In the genomic region with DNA sequence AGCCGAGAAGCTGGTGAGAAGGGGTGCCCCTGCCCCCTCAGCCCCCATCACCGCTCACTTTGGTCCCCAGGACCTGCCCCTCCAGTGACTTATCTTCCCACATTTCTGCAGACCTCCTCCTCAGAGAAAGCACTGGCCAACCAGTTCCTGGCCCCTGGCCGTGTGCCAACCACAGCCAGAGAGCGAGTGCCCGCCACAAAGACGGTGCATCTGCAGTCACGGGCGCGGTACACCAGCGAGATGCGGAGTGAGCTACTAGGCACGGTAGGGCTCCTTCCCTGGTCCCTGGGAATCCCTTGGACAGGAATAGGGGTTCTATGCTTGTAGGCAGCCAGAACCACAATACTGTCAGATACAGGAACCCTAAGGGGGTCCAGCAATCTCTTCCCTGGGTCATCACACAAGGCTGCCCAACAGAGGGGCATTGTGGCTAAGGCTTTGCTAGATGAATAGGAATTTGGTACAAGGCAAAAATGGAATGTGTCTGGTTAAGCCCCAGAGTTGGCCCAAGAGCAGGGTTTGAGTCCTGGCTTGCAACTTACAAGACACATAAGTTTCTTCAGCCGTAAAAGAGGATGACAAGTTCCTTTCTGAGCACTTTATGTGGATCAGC, we compare ENCODE assay signal across 8 cellular contexts. TPM values are rescaled to one million over a fixed set of nuclear protein-coding genes. Genes with fewer than 3 reads are reported as not detected.
DNase-seq lines count a peak whose midpoint lies in the region; ATAC-seq, FAIRE-seq and TF ChIP-seq lines count a peak whose summit lies in the region.

No MANE protein-coding gene starts in this region.

- peak overlapping the region; percentile 90 to 99 (median 95) for H3K27ac Mint-ChIP-seq in brain

- H3K9me3 ChIP-seq in A549: no peaks in the 10 kb centered on the region
- H3K9me3 ChIP-seq in HUES48 (ENCODE audit: control insufficient read depth, insufficient read depth, low read length): no peaks in the 10 kb centered on the region
- H3K9me3 ChIP-seq in mucosa of stomach (ENCODE audit: control insufficient read depth, low read length): no peaks in the 10 kb centered on the region

- TF ChIP-seq CTCF in A549 (IDR thresholded peaks at IDR 0.05) (no peak), brain (conservative IDR thresholded peaks at IDR 0.05) (no peak)

- no peak for FAIRE-seq in A549 (lab: Jason Lieb, UNC)

- peak overlapping the region; percentile 60; the same call in 2 of the 3 replicates for H3K4me3 ChIP-seq in A549
- H3K4me3 ChIP-seq in HUES48 (ENCODE audit: low read depth, low read length): peak overlapping the region; percentile 89
- H3K4me3 ChIP-seq in mucosa of stomach (ENCODE audit: low read length): peak overlapping the region; percentile 63

- H3K36me3 Mint-ChIP-seq in brain: peaks cover 42% of the 10 kb centered on the region

- peaks cover 0 to 3% (median 0%) of the 10 kb centered on the region in 5 experiments for H3K9me3 Mint-ChIP-seq in brain

- POLR2A ChIA-PET in A549 (lab: Yijun Ruan, JAX): interaction anchor here (0.6 to 2.1 kb wide), 8 partner anchors 10 to 140 kb away, joined by 3 to 18 read pairs (median 4); a partner anchor contains a TSS

- DNase-seq in A549 (ENCODE audit: low read depth in 1 of 2, low spot score in 1 of 2) (no peak), NCI-H1048 (lab: John Stamatoyannopoulos, UW) (no peak)
- no peak for DNase-seq in stimulated activated CD4-positive, alpha-beta T cell treated with anti-CD3 and anti-CD28 coated beads, Interleukin-2, amount 100 ng/mL, for 48 hours

- CTCF ChIA-PET in A549 (lab: Yijun Ruan, JAX): interaction anchor here (1.4 to 1.6 kb wide), 3 partner anchors 11 to 43 kb away, joined by 3 to 4 read pairs (median 3); no protein-coding TSS in a partner anchor

- H3K4me1 ChIP-seq in A549 (peaks cover 16% of the 10 kb centered on the region), HUES48 (ENCODE audit: control insufficient read depth, insufficient read depth, low read length) (peaks cover 6% of the 10 kb centered on the region), mucosa of stomach (ENCODE audit: control insufficient read depth, insufficient read depth, low read length) (peaks cover 25% of the 10 kb centered on the region)

- H3K4me3 Mint-ChIP-seq in brain: peak overlapping the region; percentile 87 to 97 (median 93)

- TF ChIP-seq EP300 in A549 (IDR thresholded peaks at IDR 0.05): no peak

- no peaks in the 10 kb centered on the region for H3K27me3 Mint-ChIP-seq in brain

- peak overlapping the region; percentile 93 for H3K4me2 ChIP-seq in A549

- H3K27ac ChIP-seq in A549: peak overlapping the region; percentile 97
- peak overlapping the region; percentile 98 for H3K27ac ChIP-seq in HUES48 (ENCODE audit: low read depth, low read length)

- WGBS in A549 (ENCODE audit: missing lambda C conversion rate): 87% methylated on average over 11 of the region's 13 CpGs

- ATAC-seq in A549 (no peak), GM18502 (IDR thresholded peaks at IDR 0.05; ENCODE audit: poor library complexity, unreplicated experiment) (no peak), HG02642 (IDR thresholded peaks at IDR 0.05; ENCODE audit: poor library complexity, unreplicated experiment) (no peak)

- no peak for TF ChIP-seq RAD21 in A549 (conservative IDR thresholded peaks at IDR 0.05 in 1 of 2, IDR thresholded peaks at IDR 0.05 in 1 of 2)

- TF ChIP-seq POLR2A in A549 (IDR thresholded peaks at IDR 0.05; ENCODE audit: low read length): no peak

- H3K27me3 ChIP-seq in HUES48 (ENCODE audit: control insufficient read depth, insufficient read depth, low read length): no peaks in the 10 kb centered on the region
- no peaks in the 10 kb centered on the region for H3K27me3 ChIP-seq in mucosa of stomach (ENCODE audit: control insufficient read depth, insufficient read depth, low read length)

- peaks cover 18% of the 10 kb centered on the region for H3K4me1 Mint-ChIP-seq in brain

- 0 out of 2 replicates have a peak overlapping the region, but pooled peaks have one; percentile 4 for H3K9ac ChIP-seq in HUES48 (ENCODE audit: low read depth, low read length)
- peak overlapping the region; percentile 91 for H3K9ac ChIP-seq in mucosa of stomach (ENCODE audit: low read length)

- peaks cover 20% of the 10 kb centered on the region for H3K36me3 ChIP-seq in HUES48 (ENCODE audit: control insufficient read depth, insufficient read depth, low read length)
- no peaks in the 10 kb centered on the region for H3K36me3 ChIP-seq in mucosa of stomach (ENCODE audit: control insufficient read depth, insufficient read depth, low read length)

TF ChIP-seq in A549, 52 proteins besides CTCF, POLR2A, EP300 and RAD21 (continues in another document):
- TF ChIP-seq, protein P1, sequence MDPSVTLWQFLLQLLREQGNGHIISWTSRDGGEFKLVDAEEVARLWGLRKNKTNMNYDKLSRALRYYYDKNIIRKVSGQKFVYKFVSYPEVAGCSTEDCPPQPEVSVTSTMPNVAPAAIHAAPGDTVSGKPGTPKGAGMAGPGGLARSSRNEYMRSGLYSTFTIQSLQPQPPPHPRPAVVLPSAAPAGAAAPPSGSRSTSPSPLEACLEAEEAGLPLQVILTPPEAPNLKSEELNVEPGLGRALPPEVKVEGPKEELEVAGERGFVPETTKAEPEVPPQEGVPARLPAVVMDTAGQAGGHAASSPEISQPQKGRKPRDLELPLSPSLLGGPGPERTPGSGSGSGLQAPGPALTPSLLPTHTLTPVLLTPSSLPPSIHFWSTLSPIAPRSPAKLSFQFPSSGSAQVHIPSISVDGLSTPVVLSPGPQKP (IDR thresholded peaks at IDR 0.05; ENCODE audit: low read depth, low read length): no peak
- no peak for TF ChIP-seq CBX8 (IDR thresholded peaks at IDR 0.05)
- no peak for TF ChIP-seq CEBPB (IDR thresholded peaks at IDR 0.05)
- TF ChIP-seq FOSB (CRISPR knock-in tag; IDR thresholded peaks at IDR 0.05): no peak
- TF ChIP-seq, protein P2, sequence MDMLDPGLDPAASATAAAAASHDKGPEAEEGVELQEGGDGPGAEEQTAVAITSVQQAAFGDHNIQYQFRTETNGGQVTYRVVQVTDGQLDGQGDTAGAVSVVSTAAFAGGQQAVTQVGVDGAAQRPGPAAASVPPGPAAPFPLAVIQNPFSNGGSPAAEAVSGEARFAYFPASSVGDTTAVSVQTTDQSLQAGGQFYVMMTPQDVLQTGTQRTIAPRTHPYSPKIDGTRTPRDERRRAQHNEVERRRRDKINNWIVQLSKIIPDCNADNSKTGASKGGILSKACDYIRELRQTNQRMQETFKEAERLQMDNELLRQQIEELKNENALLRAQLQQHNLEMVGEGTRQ (IDR thresholded peaks at IDR 0.05): no peak
- no peak for TF ChIP-seq KDM5A (IDR thresholded peaks at IDR 0.05)
- no peak for TF ChIP-seq TFCP2L1 (CRISPR knock-in tag; IDR thresholded peaks at IDR 0.05)
- TF ChIP-seq NPAS2 (CRISPR knock-in tag; IDR thresholded peaks at IDR 0.05; ENCODE audit: borderline replicate concordance): no peak
- TF ChIP-seq, protein P3, sequence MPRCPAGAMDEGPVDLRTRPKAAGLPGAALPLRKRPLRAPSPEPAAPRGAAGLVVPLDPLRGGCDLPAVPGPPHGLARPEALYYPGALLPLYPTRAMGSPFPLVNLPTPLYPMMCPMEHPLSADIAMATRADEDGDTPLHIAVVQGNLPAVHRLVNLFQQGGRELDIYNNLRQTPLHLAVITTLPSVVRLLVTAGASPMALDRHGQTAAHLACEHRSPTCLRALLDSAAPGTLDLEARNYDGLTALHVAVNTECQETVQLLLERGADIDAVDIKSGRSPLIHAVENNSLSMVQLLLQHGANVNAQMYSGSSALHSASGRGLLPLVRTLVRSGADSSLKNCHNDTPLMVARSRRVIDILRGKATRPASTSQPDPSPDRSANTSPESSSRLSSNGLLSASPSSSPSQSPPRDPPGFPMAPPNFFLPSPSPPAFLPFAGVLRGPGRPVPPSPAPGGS (IDR thresholded peaks at IDR 0.05): no peak
- TF ChIP-seq CBX2 (IDR thresholded peaks at IDR 0.05; ENCODE audit: borderline replicate concordance, low read depth): no peak
- no peak for TF ChIP-seq RCOR1 (IDR thresholded peaks at IDR 0.05; ENCODE audit: low read depth, low read length)

RNA-seq across cellular contexts. Expression of a gene that starts 1.0 kb away (rescaled TPM):
- 10.1 and 10.2 TPM in 2 replicates for polyA plus RNA-seq in A549 (2011; rRNA removed)
- 23.8 and 28.6 TPM in 2 replicates for polyA plus RNA-seq in A549 (2012; cell fraction: cytosol; rRNA removed)
- 18.2 and 19.8 TPM in 2 replicates for polyA plus RNA-seq in A549 (2012; cell fraction: nucleus; rRNA removed)
- 15.5 to 18.4 TPM (median 16.5 TPM) in 3 replicates for polyA plus RNA-seq in A549 (2017; fragmentation: RNase III; extraction: RNeasy Plus Mini Kit Qiagen cat#74134 plus additional on column Dnase treatment)
- 8.7 and 11.7 TPM in 2 replicates for polyA minus RNA-seq in A549 (2011; rRNA and poly(A)+ RNA removed)
- 61.6 TPM for polyA plus RNA-seq in brain (ENCODE audit: insufficient read depth, low read depth, low replicate concordance)

RNA-seq across cellular contexts. Expression of a gene that starts 9.9 kb away (rescaled TPM):
- polyA plus RNA-seq in A549 (2011; rRNA removed) (5.5 and 8.5 TPM in 2 replicates), A549 (2017; fragmentation: RNase III; extraction: RNeasy Plus Mini Kit Qiagen cat#74134 plus additional on column Dnase treatment) (6.0 to 10.7 TPM (median 9.2 TPM) in 3 replicates), brain (ENCODE audit: insufficient read depth, low read depth, low replicate concordance) (28.2 TPM)
- 7.7 and 9.8 TPM in 2 replicates for polyA plus RNA-seq in A549 (2012; cell fraction: cytosol; rRNA removed)
- 9.2 and 9.3 TPM in 2 replicates for polyA plus RNA-seq in A549 (2012; cell fraction: nucleus; rRNA removed)
- 6.3 and 6.7 TPM in 2 replicates for polyA minus RNA-seq in A549 (2011; rRNA and poly(A)+ RNA removed)

RNA-seq across cellular contexts. Expression of a gene that starts 29.6 kb away (rescaled TPM):
- polyA plus RNA-seq in A549 (2011; rRNA removed): 30.4 and 31.9 TPM in 2 replicates
- polyA plus RNA-seq in A549 (2012; cell fraction: cytosol; rRNA removed): 68.5 and 118 TPM in 2 replicates
- 86.5 and 152 TPM in 2 replicates for polyA plus RNA-seq in A549 (2012; cell fraction: nucleus; rRNA removed)
- polyA plus RNA-seq in A549 (2017; fragmentation: RNase III; extraction: RNeasy Plus Mini Kit Qiagen cat#74134 plus additional on column Dnase treatment): 37.7 to 42.4 TPM (median 42.1 TPM) in 3 replicates
- polyA minus RNA-seq in A549 (2011; rRNA and poly(A)+ RNA removed): 18.0 and 28.2 TPM in 2 replicates
- 15.9 TPM for polyA plus RNA-seq in brain (ENCODE audit: insufficient read depth, low read depth, low replicate concordance)

RNA-seq across cellular contexts. Expression of a gene that starts 48.4 kb away (rescaled TPM):
- polyA plus RNA-seq in A549 (2011; rRNA removed) (0.03 and 0.04 TPM in 2 replicates), A549 (2017; fragmentation: RNase III; extraction: RNeasy Plus Mini Kit Qiagen cat#74134 plus additional on column Dnase treatment) (not detected in 3 replicates), brain (ENCODE audit: insufficient read depth, low read depth, low replicate concordance) (1.0 TPM)
- polyA plus RNA-seq in A549 (2012; cell fraction: cytosol; rRNA removed): 0.03 TPM in 2 replicates
- polyA plus RNA-seq in A549 (2012; cell fraction: nucleus; rRNA removed): 0.10 and 0.12 TPM in 2 replicates
- 0.08 TPM in 1 of 2 replicates, not detected in the other for polyA minus RNA-seq in A549 (2011; rRNA and poly(A)+ RNA removed)

RNA-seq across cellular contexts. Expression of a gene that starts 51.1 kb away (rescaled TPM):
- 52.1 and 56.0 TPM in 2 replicates for polyA plus RNA-seq in A549 (2011; rRNA removed)
- 86.5 and 87.5 TPM in 2 replicates for polyA plus RNA-seq in A549 (2012; cell fraction: cytosol; rRNA removed)
- polyA plus RNA-seq in A549 (2012; cell fraction: nucleus; rRNA removed): 96.9 and 101 TPM in 2 replicates
- 64.0 to 67.6 TPM (median 65.7 TPM) in 3 replicates for polyA plus RNA-seq in A549 (2017; fragmentation: RNase III; extraction: RNeasy Plus Mini Kit Qiagen cat#74134 plus additional on column Dnase treatment)
- polyA minus RNA-seq in A549 (2011; rRNA and poly(A)+ RNA removed): 18.7 and 20.4 TPM in 2 replicates
- 121 TPM for polyA plus RNA-seq in brain (ENCODE audit: insufficient read depth, low read depth, low replicate concordance)
